Comparison of ENCODE assay signal across 18 cellular contexts in the genomic region with DNA sequence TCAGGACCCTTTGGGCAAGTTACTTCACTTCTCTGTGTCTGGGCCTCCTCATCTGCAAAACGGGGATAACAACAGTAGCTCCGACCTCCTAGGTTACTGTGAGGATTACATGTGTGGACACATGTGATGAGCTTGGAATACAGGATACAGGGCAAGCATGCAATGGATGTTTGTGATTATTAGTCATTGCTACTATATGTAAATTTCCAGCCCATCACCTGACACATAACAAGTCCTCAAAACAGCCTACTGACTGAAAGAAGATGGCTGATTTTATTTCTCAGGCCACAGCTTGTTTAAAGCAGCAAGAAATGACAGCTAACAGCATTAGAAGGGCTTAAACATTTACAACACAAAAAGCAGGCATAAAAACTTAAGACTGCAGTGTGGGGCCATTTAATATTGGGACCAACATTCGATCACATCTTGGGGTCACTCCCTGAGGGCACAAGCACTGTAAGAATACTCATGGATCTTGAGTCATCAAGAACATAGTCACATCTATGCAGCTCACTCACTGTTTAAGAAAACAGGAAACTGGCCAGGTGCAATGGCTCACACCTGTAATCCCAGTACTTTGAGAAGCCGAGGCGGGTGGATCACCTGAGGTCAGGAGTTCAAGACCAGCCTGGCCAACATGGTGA. TPM values are rescaled to one million over a fixed set of nuclear protein-coding genes. Genes with fewer than 3 reads are reported as not detected.
A peak's percentile ranks its signal among the peaks of the same experiment; 100 is the strongest.
DNase-seq lines count a peak whose midpoint lies in the region; ATAC-seq and TF ChIP-seq lines count a peak whose summit lies in the region.
"Had no signal": no experiment of that assay in that cellular context is flagged by ENCODE, and none has a peak within 500 bp of the region (broad histone marks: within the 10 kb centered on the region; RNA-seq: fewer than 3 reads in every experiment).

No MANE protein-coding gene starts in this region.

- DNase-seq in stimulated activated CD4-positive, alpha-beta T cell treated with anti-CD3 and anti-CD28 coated beads, Interleukin-1b, Interleukin-23, amount 100 ng/mL, for 48 hours = peak; percentile 5
- DNase-seq in stimulated activated CD4-positive, alpha-beta T cell treated with anti-CD3 and anti-CD28 coated beads, Interleukin-4, amount 100 ng/mL, for 4 hours = no peak
- peak; percentile 58 for DNase-seq in PC-3
- peak; percentile 74 to 93 for DNase-seq in foreskin keratinocyte
- no peak for DNase-seq in thoracic aorta (ENCODE audit: low spot score)
- no peak for DNase-seq in body of pancreas
- no peak for DNase-seq in head of caudate nucleus
- DNase-seq: foreskin melanocyte; H7; NCI-H187; NCI-H774; OCI-M1; stimulated activated CD4-positive, alpha-beta T cell treated with anti-CD3 and anti-CD28 coated beads, Interleukin-12 subunit alpha, Interleukin-12 subunit beta, amount 100 ng/mL, for 4 hours; T-helper 2 cell; testis; WERI-Rb-1 had no signal

- H3F3A ChIP-seq in PC-3 (ENCODE audit: low read length, unreplicated experiment) = peaks cover under 1% of the 10 kb centered on the region

- WGBS in body of pancreas, 2 donors = 84 to 92% methylated on average over 5 of the region's 5 CpGs

- peak; percentile 48 for ATAC-seq in PC-3
- ATAC-seq in foreskin keratinocyte = peak; percentile 92
- ATAC-seq in thoracic aorta (ENCODE audit: insufficient number of reproducible peaks, low FRiP score, low read depth) = no peak
- no peak for ATAC-seq in body of pancreas
- ATAC-seq in GM21786 (IDR thresholded peaks at IDR 0.05; ENCODE audit: unreplicated experiment) = no peak
- ATAC-seq: K562 had no signal

- H3K9me3 ChIP-seq in PC-3 (ENCODE audit: low read length) = no peaks in the 10 kb centered on the region
- no peaks in the 10 kb centered on the region for H3K9me3 ChIP-seq in thoracic aorta
- H3K9me3 ChIP-seq in body of pancreas = no peaks in the 10 kb centered on the region
- H3K9me3 ChIP-seq: testis had no signal

- H3K27me3 ChIP-seq in PC-3 (ENCODE audit: low read length) = no peaks in the 10 kb centered on the region
- no peaks in the 10 kb centered on the region for H3K27me3 ChIP-seq in foreskin keratinocyte
- H3K27me3 ChIP-seq in thoracic aorta (replicated peaks; ENCODE audit: insufficient read depth) = no peaks in the 10 kb centered on the region
- no peaks in the 10 kb centered on the region for H3K27me3 ChIP-seq in body of pancreas
- H3K27me3 ChIP-seq: testis had no signal

- CTCF ChIA-PET in PC-3 (lab: Charles Lee) = no interaction called here

- peaks cover 17% of the 10 kb centered on the region for H3K79me2 ChIP-seq in PC-3 (ENCODE audit: low read length)

- H3K4me2 ChIP-seq in PC-3 (ENCODE audit: low read length) = no peak overlapping the region

- no peak for TF ChIP-seq POLR2A in body of pancreas (IDR thresholded peaks at IDR 0.05)

- no peak overlapping the region for H3K9ac ChIP-seq in PC-3 (ENCODE audit: low read length)

- H3K9me2 ChIP-seq in PC-3 (replicated peaks; ENCODE audit: low read length) = no peaks in the 10 kb centered on the region

- POLR2A ChIA-PET in PC-3 (lab: Charles Lee; ENCODE audit: unreplicated experiment) = interaction anchor here (0.5 to 0.7 kb wide), 2 partner anchors 84 to 503 kb away, joined by 4 to 20 read pairs; no protein-coding TSS in a partner anchor

- no peak overlapping the region for H3K4me3 ChIP-seq in PC-3 (ENCODE audit: low read length)
- H3K4me3 ChIP-seq in thoracic aorta = no peak overlapping the region
- H3K4me3 ChIP-seq in body of pancreas = no peak overlapping the region
- H3K4me3 ChIP-seq: K562, testis had no signal

- H3K4me1 ChIP-seq in PC-3 (ENCODE audit: insufficient read depth, low read length) = peaks cover 19% of the 10 kb centered on the region
- H3K4me1 ChIP-seq in foreskin keratinocyte = peaks cover 13% of the 10 kb centered on the region
- H3K4me1 ChIP-seq in thoracic aorta (ENCODE audit: control insufficient read depth in 1 of 2, low read depth in 2 of 2) = peaks cover 4 to 34% of the 10 kb centered on the region in 2 donors
- no peaks in the 10 kb centered on the region for H3K4me1 ChIP-seq in body of pancreas
- H3K4me1 ChIP-seq: testis had no signal

- no peak overlapping the region for H2AFZ ChIP-seq in PC-3 (ENCODE audit: low read length)

- H3K27ac ChIP-seq in PC-3 (ENCODE audit: low read length) = 0 out of 2 replicates have a peak overlapping the region, but pooled peaks have one; percentile 6
- no peak overlapping the region for H3K27ac ChIP-seq in foreskin keratinocyte
- H3K27ac ChIP-seq in thoracic aorta = peak overlapping the region; percentile 45 to 49
- H3K27ac ChIP-seq in body of pancreas = no peak overlapping the region
- H3K27ac ChIP-seq: testis, WERI-Rb-1 had no signal

- intact Hi-C loops in PC-3 (cut with micrococcal nuclease) (no loop called here), body of pancreas (cut with DNase I) (no loop called here), head of caudate nucleus (cut with DNase I) (no loop called here)

- 0 out of 2 replicates have a peak, but pooled peaks cover under 1% of the 10 kb centered on the region for H4K20me1 ChIP-seq in PC-3 (ENCODE audit: low read length)

- no TSS peak for BruUV-seq in PC-3 (replicated peaks; lab: Mats Ljungman, UMichigan)

- TF ChIP-seq CTCF in PC-3 (conservative IDR thresholded peaks at IDR 0.05; ENCODE audit: low read depth, low read length) = no peak
- no peak for TF ChIP-seq CTCF in foreskin keratinocyte (conservative IDR thresholded peaks at IDR 0.05)
- no peak for TF ChIP-seq CTCF in thoracic aorta (IDR thresholded peaks at IDR 0.05)
- no peak for TF ChIP-seq CTCF in body of pancreas (IDR thresholded peaks at IDR 0.05)

- no peaks in the 10 kb centered on the region for H3K36me3 ChIP-seq in PC-3 (ENCODE audit: low read depth, low read length)
- no peaks in the 10 kb centered on the region for H3K36me3 ChIP-seq in thoracic aorta
- no peaks in the 10 kb centered on the region for H3K36me3 ChIP-seq in body of pancreas (replicated peaks in 1 of 2; ENCODE audit: insufficient read depth in 1 of 2, low read depth in 2 of 2)
- H3K36me3 ChIP-seq: WERI-Rb-1 had no signal

RNA-seq across cellular contexts. Expression of gene ABTB2, which starts 49.6 kb away (rescaled TPM):
- total RNA-seq in PC-3 (2014; rRNA removed) (5.2 and 10.0 TPM in 2 replicates), foreskin keratinocyte (0.60 and 0.99 TPM in 2 replicates), thoracic aorta (10 to 100 TPM; 12.3 to 31.0 TPM), body of pancreas (1 to 10 TPM; 2.1 to 4.3 TPM)
- polyA plus RNA-seq in foreskin keratinocyte = 0.49 and 0.56 TPM in 2 replicates

Comparison
In these comparisons a context has a peak if more than half of its experiments do, and no peak if none do; other contexts are left out.
1. DNase-seq: peak in stimulated activated CD4-positive, alpha-beta T cell treated with anti-CD3 and anti-CD28 coated beads, Interleukin-1b, Interleukin-23, amount 100 ng/mL, for 48 hours (single experiment), PC-3 (single experiment) and foreskin keratinocyte (2 of 2); none in stimulated activated CD4-positive, alpha-beta T cell treated with anti-CD3 and anti-CD28 coated beads, Interleukin-4, amount 100 ng/mL, for 4 hours (0 of 2), thoracic aorta (single experiment), body of pancreas (0 of 4) and head of caudate nucleus (0 of 42).
2. ATAC-seq: peak in PC-3 (single experiment) and foreskin keratinocyte (single experiment); none in thoracic aorta (single experiment), body of pancreas (single experiment) and GM21786 (single experiment).
3. H3K27ac ChIP-seq: peak in PC-3 (single experiment) and thoracic aorta (2 of 2); none in foreskin keratinocyte (single experiment) and body of pancreas (0 of 4).